In the genomic region with DNA sequence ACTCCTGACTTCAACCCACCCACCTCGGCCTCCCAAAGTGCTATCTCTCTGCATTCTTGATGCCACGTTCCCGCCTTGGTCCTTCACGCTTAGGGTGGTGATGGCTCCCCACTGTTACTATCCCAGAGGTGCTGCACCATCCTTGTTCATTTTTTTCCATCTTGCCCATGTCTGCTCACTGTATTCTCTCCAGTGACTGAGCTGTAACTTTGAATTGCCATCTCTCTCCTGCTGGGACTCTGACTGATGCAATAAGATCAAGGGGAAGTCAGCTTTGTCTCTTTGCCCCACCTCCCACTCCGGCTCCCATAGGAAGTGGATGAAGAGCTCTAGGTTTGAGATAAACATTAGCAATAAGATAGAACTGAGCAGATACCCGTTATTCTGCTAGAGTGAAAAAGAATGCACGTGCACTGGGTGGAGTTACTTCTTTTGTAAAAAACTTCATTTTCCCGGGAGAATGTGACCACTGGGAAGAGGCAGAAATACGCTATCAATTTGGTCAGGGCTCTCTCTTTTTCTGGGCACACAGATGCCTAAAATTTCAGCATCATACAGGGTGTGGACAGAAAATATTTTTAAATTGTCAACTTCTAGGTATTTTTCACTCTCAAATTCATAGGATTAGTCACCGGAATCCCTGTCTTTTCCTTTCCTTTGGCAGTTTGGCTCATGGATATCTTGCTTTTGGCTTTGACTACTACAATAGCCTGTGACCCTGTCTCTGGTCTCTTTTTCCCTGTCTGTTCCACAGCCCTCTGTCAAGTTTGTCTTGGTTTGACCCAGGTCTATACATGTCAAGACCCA, we compare ENCODE assay signal across 12 cellular contexts.
DNase-seq lines count a peak whose midpoint lies in the region; ATAC-seq and TF ChIP-seq lines count a peak whose summit lies in the region.
"Had no signal": no experiment of that assay in that cellular context is flagged by ENCODE, and none has a peak within 500 bp of the region (broad histone marks: within the 10 kb centered on the region; RNA-seq: fewer than 3 reads in every experiment).

No MANE protein-coding gene starts in this region.

- intact Hi-C loops in upper lobe of right lung (cut with DNase I) = no loop called here

- no peak overlapping the region for H3K27ac Mint-ChIP-seq in activated T-cell treated with anti-CD3 and anti-CD28 coated beads, Interleukin-2, amount 50 U/mL, for 72 hours
- peak overlapping the region; percentile 92 for H3K27ac Mint-ChIP-seq in T-helper 17 cell

- H3K27me3 ChIP-seq in layer of hippocampus (ENCODE audit: control insufficient read depth, insufficient read depth, low read length) (no peaks in the 10 kb centered on the region), upper lobe of right lung (no peaks in the 10 kb centered on the region)
- H3K27me3 ChIP-seq: cardiac muscle cell, pancreas had no signal

- H3K4me3 Mint-ChIP-seq in activated T-cell treated with anti-CD3 and anti-CD28 coated beads, Interleukin-2, amount 50 U/mL, for 4 hours = peak overlapping the region; percentile 11
- peak overlapping the region in 1 of 2 donors; percentile 28 for H3K4me3 Mint-ChIP-seq in activated T-cell treated with anti-CD3 and anti-CD28 coated beads, Interleukin-2, amount 50 U/mL, for 72 hours
- no peak overlapping the region for H3K4me3 Mint-ChIP-seq in T-helper 17 cell

- peaks cover 10% of the 10 kb centered on the region for H3K9me3 Mint-ChIP-seq in activated T-cell treated with anti-CD3 and anti-CD28 coated beads, Interleukin-2, amount 50 U/mL, for 4 hours
- H3K9me3 Mint-ChIP-seq in activated T-cell treated with anti-CD3 and anti-CD28 coated beads, Interleukin-2, amount 50 U/mL, for 72 hours = peaks cover 1 to 4% of the 10 kb centered on the region in 2 donors

- H3K9me3 ChIP-seq in T-helper 17 cell (ENCODE audit: control insufficient read depth, low read length, poor library complexity, severe bottlenecking) (no peaks in the 10 kb centered on the region), upper lobe of right lung (no peaks in the 10 kb centered on the region)
- H3K9me3 ChIP-seq: pancreas had no signal

- peaks cover 42% of the 10 kb centered on the region for H3K4me1 Mint-ChIP-seq in activated T-cell treated with anti-CD3 and anti-CD28 coated beads, Interleukin-2, amount 50 U/mL, for 4 hours (ENCODE audit: low read depth)
- peaks cover 43% of the 10 kb centered on the region for H3K4me1 Mint-ChIP-seq in activated T-cell treated with anti-CD3 and anti-CD28 coated beads, Interleukin-2, amount 50 U/mL, for 72 hours (ENCODE audit: low read depth)
- H3K4me1 Mint-ChIP-seq in T-helper 17 cell = peaks cover 33% of the 10 kb centered on the region

- H3K4me1 ChIP-seq in upper lobe of right lung = peaks cover 52% of the 10 kb centered on the region

- TF ChIP-seq POLR2A in GM18505 (IDR thresholded peaks at IDR 0.05; ENCODE audit: borderline replicate concordance, extremely low read depth, insufficient read depth, insufficient read length) = no peak

- ATAC-seq in activated T-cell treated with anti-CD3 and anti-CD28 coated beads, Interleukin-2, amount 50 U/mL, for 4 hours = no peak
- no peak for ATAC-seq in activated T-cell treated with anti-CD3 and anti-CD28 coated beads, Interleukin-2, amount 50 U/mL, for 72 hours (replicated peaks in 1 of 2)
- no peak for ATAC-seq in T-helper 17 cell
- ATAC-seq in upper lobe of right lung = no peak
- no peak for ATAC-seq in GM18505 (IDR thresholded peaks at IDR 0.05; ENCODE audit: unreplicated experiment)

- H3K36me3 Mint-ChIP-seq in activated T-cell treated with anti-CD3 and anti-CD28 coated beads, Interleukin-2, amount 50 U/mL, for 4 hours (ENCODE audit: insufficient read depth) = no peaks in the 10 kb centered on the region
- peaks cover 2 to 4% of the 10 kb centered on the region in 2 donors for H3K36me3 Mint-ChIP-seq in activated T-cell treated with anti-CD3 and anti-CD28 coated beads, Interleukin-2, amount 50 U/mL, for 72 hours (ENCODE audit: insufficient read depth in 2 of 2)
- peaks cover 6% of the 10 kb centered on the region for H3K36me3 Mint-ChIP-seq in T-helper 17 cell (ENCODE audit: low read depth)

- no peak for DNase-seq in activated T-cell treated with anti-CD3 and anti-CD28 coated beads, Interleukin-2, amount 50 U/mL, for 4 hours
- DNase-seq in activated T-cell treated with anti-CD3 and anti-CD28 coated beads, Interleukin-2, amount 50 U/mL, for 72 hours = no peak
- no peak for DNase-seq in T-helper 17 cell
- DNase-seq in upper lobe of right lung = no peak
- DNase-seq in epidermal melanocyte (ENCODE audit: insufficient read length, low spot score) = no peak
- DNase-seq in NCI-H82 treated with DMSO at 0.1 percent for 48 hours (lab: John Stamatoyannopoulos, UW; ENCODE audit: unreplicated experiment) = no peak
- DNase-seq: GOT3, NCI-H774, pancreas had no signal

- no peak for TF ChIP-seq CTCF in upper lobe of right lung (IDR thresholded peaks at IDR 0.05)

- H3K4me3 ChIP-seq in upper lobe of right lung = no peak overlapping the region
- H3K4me3 ChIP-seq: cardiac muscle cell, pancreas had no signal

- H3K27ac ChIP-seq in layer of hippocampus (ENCODE audit: low read depth, low read length) (peak overlapping the region; percentile 88), upper lobe of right lung (peak overlapping the region; percentile 85)
- H3K27ac ChIP-seq: cardiac muscle cell had no signal

- no peaks in the 10 kb centered on the region for H3K36me3 ChIP-seq in upper lobe of right lung
- H3K36me3 ChIP-seq: cardiac muscle cell, pancreas had no signal

- H3K27me3 Mint-ChIP-seq in activated T-cell treated with anti-CD3 and anti-CD28 coated beads, Interleukin-2, amount 50 U/mL, for 4 hours (ENCODE audit: low read depth) = peaks cover 2% of the 10 kb centered on the region
- H3K27me3 Mint-ChIP-seq in activated T-cell treated with anti-CD3 and anti-CD28 coated beads, Interleukin-2, amount 50 U/mL, for 72 hours (ENCODE audit: low read depth) = peaks cover 11% of the 10 kb centered on the region
- H3K27me3 Mint-ChIP-seq in T-helper 17 cell = no peaks in the 10 kb centered on the region
